Comparison of ENCODE assay signal across 24 cellular contexts in genomic region chr1:107494061-107494460, GRCh38.
"Had no signal": no experiment of that assay in that cellular context is flagged by ENCODE, and none has a peak within 500 bp of the region (broad histone marks: within the 10 kb centered on the region; RNA-seq: fewer than 3 reads in every experiment).

No MANE protein-coding gene starts in this region.

- H3K4me3 Mint-ChIP-seq: immature natural killer cell, mesothelial cell of epicardium had no signal

- ATAC-seq: foreskin keratinocyte, gastroesophageal sphincter, heart left ventricle, left cardiac atrium, left lung, left ventricle myocardium superior, lower lobe of right lung, mucosa of descending colon had no signal

- H3K4me3 ChIP-seq: coronary artery, dorsolateral prefrontal cortex, esophagus muscularis mucosa, gastroesophageal sphincter, heart left ventricle, hepatocyte, left lung, lower lobe of right lung, mucosa of descending colon had no signal

- H3K9me3 Mint-ChIP-seq: mesothelial cell of epicardium had no signal

- H3K9me3 ChIP-seq: esophagus muscularis mucosa, gastroesophageal sphincter, heart left ventricle, left lung, lower lobe of right lung, mucosa of descending colon had no signal

- H3K4me2 ChIP-seq: hepatocyte had no signal

- H3K27ac Mint-ChIP-seq: immature natural killer cell, mesothelial cell of epicardium had no signal

- H2AFZ ChIP-seq: hepatocyte had no signal

- H3K4me1 Mint-ChIP-seq: immature natural killer cell, mesothelial cell of epicardium had no signal

- H3K36me3 Mint-ChIP-seq: immature natural killer cell, mesothelial cell of epicardium had no signal

- H3K36me3 ChIP-seq: esophagus muscularis mucosa, gastroesophageal sphincter, heart left ventricle, left lung, lower lobe of right lung had no signal

- H3K4me1 ChIP-seq: foreskin keratinocyte, gastroesophageal sphincter, heart left ventricle, left lung, lower lobe of right lung had no signal

- H3K27ac ChIP-seq: coronary artery, dorsolateral prefrontal cortex, esophagus muscularis mucosa, foreskin keratinocyte, gastroesophageal sphincter, heart left ventricle, hepatocyte, left lung, lower lobe of right lung had no signal

- H3K27me3 ChIP-seq: dorsolateral prefrontal cortex, esophagus muscularis mucosa, foreskin keratinocyte, gastroesophageal sphincter, hepatocyte had no signal

- FAIRE-seq: colon, endothelial cell of umbilical vein, frontal cortex, islet of Langerhans, keratinocyte had no signal

- DNase-seq: dermis blood vessel endothelial cell; dorsolateral prefrontal cortex; effector CD4-positive, alpha-beta T cell; effector memory CD4-positive, alpha-beta T cell; foreskin keratinocyte; heart left ventricle; hypothalamus; immature natural killer cell; left cardiac atrium; left lung; left ventricle myocardium superior; lower lobe of right lung; mesenchymal stem cell; mucosa of descending colon had no signal

- H3K79me2 ChIP-seq: hepatocyte had no signal
